23 cellular contexts compared by ENCODE assay signal in genomic region chr20:9611921-9612320, GRCh38.
"Had no signal": no experiment of that assay in that cellular context is flagged by ENCODE, and none has a peak within 500 bp of the region (broad histone marks: within the 10 kb centered on the region; RNA-seq: fewer than 3 reads in every experiment).

No MANE protein-coding gene starts in this region.

- H3K27me3 ChIP-seq: dorsolateral prefrontal cortex, gastrocnemius medialis, hepatocyte, left lung had no signal

- H3K4me3 Mint-ChIP-seq: immature natural killer cell, mesothelial cell of epicardium had no signal

- ATAC-seq: gastrocnemius medialis, left lung, left ventricle myocardium superior, lower lobe of right lung, mucosa of descending colon had no signal

- H3K4me3 ChIP-seq: coronary artery, dorsolateral prefrontal cortex, esophagus squamous epithelium, gastrocnemius medialis, hepatocyte, left lung, lower lobe of right lung, mucosa of descending colon had no signal

- H3K9me3 Mint-ChIP-seq: immature natural killer cell had no signal

- H3K36me3 Mint-ChIP-seq: immature natural killer cell, mesothelial cell of epicardium had no signal

- H3K27ac Mint-ChIP-seq: immature natural killer cell, mesothelial cell of epicardium had no signal

- DNase-seq: dermis blood vessel endothelial cell; dorsolateral prefrontal cortex; effector CD4-positive, alpha-beta T cell; effector memory CD4-positive, alpha-beta T cell; esophagus squamous epithelium; foreskin fibroblast; foreskin melanocyte; gastrocnemius medialis; glutamatergic neuron; head of caudate nucleus; hypothalamus; immature natural killer cell; islet precursor cell; kidney; kidney glomerular epithelial cell; left ventricle myocardium superior; lower lobe of right lung; mesenchymal stem cell; mucosa of descending colon had no signal

- H3K9me3 ChIP-seq: esophagus squamous epithelium, gastrocnemius medialis, left lung, lower lobe of right lung, mucosa of descending colon had no signal

- H3K4me1 Mint-ChIP-seq: immature natural killer cell, mesothelial cell of epicardium had no signal

- H3K4me1 ChIP-seq: gastrocnemius medialis, lower lobe of right lung had no signal

- H3K27ac ChIP-seq: coronary artery, dorsolateral prefrontal cortex, esophagus squamous epithelium, gastrocnemius medialis, hepatocyte, left lung, lower lobe of right lung had no signal
